ENCODE assay signal across 2 cellular contexts in genomic region chr16:51683882-51684281, GRCh38.
TF ChIP-seq lines count a peak whose summit lies in the region.

No MANE protein-coding gene starts in this region.

TF ChIP-seq in GM23338, 12 proteins besides CTCF, POLR2A, EP300 and RAD21 (continued from another document):
- TF ChIP-seq, protein P1, sequence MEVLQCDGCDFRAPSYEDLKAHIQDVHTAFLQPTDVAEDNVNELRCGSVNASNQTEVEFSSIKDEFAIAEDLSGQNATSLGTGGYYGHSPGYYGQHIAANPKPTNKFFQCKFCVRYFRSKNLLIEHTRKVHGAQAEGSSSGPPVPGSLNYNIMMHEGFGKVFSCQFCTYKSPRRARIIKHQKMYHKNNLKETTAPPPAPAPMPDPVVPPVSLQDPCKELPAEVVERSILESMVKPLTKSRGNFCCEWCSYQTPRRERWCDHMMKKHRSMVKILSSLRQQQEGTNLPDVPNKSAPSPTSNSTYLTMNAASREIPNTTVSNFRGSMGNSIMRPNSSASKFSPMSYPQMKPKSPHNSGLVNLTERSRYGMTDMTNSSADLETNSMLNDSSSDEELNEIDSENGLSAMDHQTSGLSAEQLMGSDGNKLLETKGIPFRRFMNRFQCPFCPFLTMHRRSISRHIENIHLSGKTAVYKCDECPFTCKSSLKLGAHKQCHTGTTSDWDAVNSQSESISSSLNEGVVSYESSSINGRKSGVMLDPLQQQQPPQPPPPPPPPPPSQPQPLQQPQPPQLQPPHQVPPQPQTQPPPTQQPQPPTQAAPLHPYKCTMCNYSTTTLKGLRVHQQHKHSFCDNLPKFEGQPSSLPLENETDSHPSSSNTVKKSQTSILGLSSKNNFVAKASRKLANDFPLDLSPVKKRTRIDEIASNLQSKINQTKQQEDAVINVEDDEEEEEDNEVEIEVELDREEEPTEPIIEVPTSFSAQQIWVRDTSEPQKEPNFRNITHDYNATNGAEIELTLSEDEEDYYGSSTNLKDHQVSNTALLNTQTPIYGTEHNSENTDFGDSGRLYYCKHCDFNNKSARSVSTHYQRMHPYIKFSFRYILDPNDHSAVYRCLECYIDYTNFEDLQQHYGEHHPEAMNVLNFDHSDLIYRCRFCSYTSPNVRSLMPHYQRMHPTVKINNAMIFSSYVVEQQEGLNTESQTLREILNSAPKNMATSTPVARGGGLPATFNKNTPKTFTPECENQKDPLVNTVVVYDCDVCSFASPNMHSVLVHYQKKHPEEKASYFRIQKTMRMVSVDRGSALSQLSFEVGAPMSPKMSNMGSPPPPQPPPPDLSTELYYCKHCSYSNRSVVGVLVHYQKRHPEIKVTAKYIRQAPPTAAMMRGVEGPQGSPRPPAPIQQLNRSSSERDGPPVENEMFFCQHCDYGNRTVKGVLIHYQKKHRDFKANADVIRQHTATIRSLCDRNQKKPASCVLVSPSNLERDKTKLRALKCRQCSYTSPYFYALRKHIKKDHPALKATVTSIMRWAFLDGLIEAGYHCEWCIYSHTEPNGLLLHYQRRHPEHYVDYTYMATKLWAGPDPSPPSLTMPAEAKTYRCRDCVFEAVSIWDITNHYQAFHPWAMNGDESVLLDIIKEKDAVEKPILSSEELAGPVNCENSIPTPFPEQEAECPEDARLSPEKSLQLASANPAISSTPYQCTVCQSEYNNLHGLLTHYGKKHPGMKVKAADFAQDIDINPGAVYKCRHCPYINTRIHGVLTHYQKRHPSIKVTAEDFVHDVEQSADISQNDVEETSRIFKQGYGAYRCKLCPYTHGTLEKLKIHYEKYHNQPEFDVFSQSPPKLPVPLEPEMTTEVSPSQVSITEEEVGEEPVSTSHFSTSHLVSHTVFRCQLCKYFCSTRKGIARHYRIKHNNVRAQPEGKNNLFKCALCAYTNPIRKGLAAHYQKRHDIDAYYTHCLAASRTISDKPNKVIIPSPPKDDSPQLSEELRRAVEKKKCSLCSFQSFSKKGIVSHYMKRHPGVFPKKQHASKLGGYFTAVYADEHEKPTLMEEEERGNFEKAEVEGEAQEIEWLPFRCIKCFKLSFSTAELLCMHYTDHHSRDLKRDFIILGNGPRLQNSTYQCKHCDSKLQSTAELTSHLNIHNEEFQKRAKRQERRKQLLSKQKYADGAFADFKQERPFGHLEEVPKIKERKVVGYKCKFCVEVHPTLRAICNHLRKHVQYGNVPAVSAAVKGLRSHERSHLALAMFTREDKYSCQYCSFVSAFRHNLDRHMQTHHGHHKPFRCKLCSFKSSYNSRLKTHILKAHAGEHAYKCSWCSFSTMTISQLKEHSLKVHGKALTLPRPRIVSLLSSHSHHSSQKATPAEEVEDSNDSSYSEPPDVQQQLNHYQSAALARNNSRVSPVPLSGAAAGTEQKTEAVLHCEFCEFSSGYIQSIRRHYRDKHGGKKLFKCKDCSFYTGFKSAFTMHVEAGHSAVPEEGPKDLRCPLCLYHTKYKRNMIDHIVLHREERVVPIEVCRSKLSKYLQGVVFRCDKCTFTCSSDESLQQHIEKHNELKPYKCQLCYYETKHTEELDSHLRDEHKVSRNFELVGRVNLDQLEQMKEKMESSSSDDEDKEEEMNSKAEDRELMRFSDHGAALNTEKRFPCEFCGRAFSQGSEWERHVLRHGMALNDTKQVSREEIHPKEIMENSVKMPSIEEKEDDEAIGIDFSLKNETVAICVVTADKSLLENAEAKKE (CRISPR knock-in tag; IDR thresholded peaks at IDR 0.05), result no peak
- no peak for TF ChIP-seq ZNF331 (CRISPR knock-in tag; IDR thresholded peaks at IDR 0.05; ENCODE audit: low read depth)
- TF ChIP-seq CREB1 (CRISPR knock-in tag; IDR thresholded peaks at IDR 0.05; ENCODE audit: low read depth), result no peak
- TF ChIP-seq JUNB (IDR thresholded peaks at IDR 0.05; ENCODE audit: unreplicated experiment), result no peak
- TF ChIP-seq EZH2 (IDR thresholded peaks at IDR 0.05; ENCODE audit: low read depth, unreplicated experiment), result no peak
- no peak for TF ChIP-seq ZNF114 (CRISPR knock-in tag; IDR thresholded peaks at IDR 0.05)
- TF ChIP-seq REST (IDR thresholded peaks at IDR 0.05; ENCODE audit: unreplicated experiment), result no peak
- no peak for TF ChIP-seq STAT1 (IDR thresholded peaks at IDR 0.05; ENCODE audit: unreplicated experiment)
- TF ChIP-seq NANOG (IDR thresholded peaks at IDR 0.05; ENCODE audit: borderline replicate concordance), result no peak

TF ChIP-seq in SK-N-SH, 30 proteins besides CTCF, POLR2A, EP300 and RAD21 (continued from another document):
- TF ChIP-seq RXRA (IDR thresholded peaks at IDR 0.05; ENCODE audit: borderline replicate concordance, low read depth) (no peak), CHD2 (IDR thresholded peaks at IDR 0.05; ENCODE audit: low read length, partially characterized antibody) (peak; percentile 17), TCF12 (IDR thresholded peaks at IDR 0.05) (no peak), RFX5 (IDR thresholded peaks at IDR 0.05; ENCODE audit: low read length) (no peak), RCOR1 (IDR thresholded peaks at IDR 0.05; ENCODE audit: low read length) (peak; percentile 76), JUND (IDR thresholded peaks at IDR 0.05) (no peak), PBX3 (IDR thresholded peaks at IDR 0.05) (no peak)
